In the genomic region with DNA sequence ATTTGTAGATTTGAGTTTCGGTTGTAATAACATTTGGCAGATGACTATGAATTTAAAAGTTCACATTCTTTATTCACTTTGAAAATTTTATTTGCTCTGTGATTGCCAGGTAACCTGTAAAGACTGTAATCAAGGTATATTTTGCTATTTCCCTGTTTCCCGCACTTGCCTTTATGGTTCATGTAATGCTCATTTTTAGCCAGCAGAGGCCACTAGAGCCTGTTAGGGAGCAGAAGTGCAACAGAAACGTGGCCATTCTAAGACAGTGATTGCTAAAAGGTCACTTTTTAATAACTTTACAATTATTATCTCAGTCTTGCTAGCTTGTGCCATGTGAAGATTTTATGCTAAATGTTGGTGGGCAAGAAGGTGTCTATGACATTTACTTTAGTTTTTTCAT, we compare ENCODE assay signal across 1 cellular context.
TF ChIP-seq lines count a peak whose summit lies in the region.

No MANE protein-coding gene starts in this region.

TF ChIP-seq in H1, 55 proteins besides CTCF, POLR2A, EP300 and RAD21 (continued from another document):
- TF ChIP-seq CBX5 (IDR thresholded peaks at IDR 0.05; ENCODE audit: low read depth, low read length) = no peak
- TF ChIP-seq KDM4A (IDR thresholded peaks at IDR 0.05; ENCODE audit: low read depth, low read length, severe bottlenecking) = no peak
